Comparison of ENCODE assay signal across 8 cellular contexts in the genomic region with DNA sequence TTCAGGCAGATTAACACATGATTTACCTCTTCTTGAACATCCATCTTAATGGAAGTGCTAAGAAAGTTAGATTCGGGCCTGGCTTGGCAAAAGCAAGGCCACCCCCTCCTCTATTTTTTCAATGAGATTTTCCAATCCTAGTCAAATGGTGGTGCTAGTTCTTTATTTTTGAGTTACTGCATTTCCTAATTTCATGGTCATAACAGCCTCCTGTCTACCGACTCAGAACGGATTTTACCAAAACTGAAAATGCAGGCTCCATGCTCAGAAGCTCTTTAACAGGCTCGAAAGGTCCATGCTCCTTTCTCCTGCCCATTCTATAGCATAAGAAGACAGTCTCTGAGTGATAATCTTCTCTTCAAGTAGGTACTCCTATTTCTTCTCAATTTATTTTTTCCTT.
DNase-seq lines count a peak whose midpoint lies in the region; ATAC-seq and TF ChIP-seq lines count a peak whose summit lies in the region.

No MANE protein-coding gene starts in this region.

- ATAC-seq in left lung (peak; percentile 74), HG02884 (IDR thresholded peaks at IDR 0.05; ENCODE audit: unreplicated experiment) (no peak)

- H3K27me3 ChIP-seq in left lung (no peaks in the 10 kb centered on the region), vagina (no peaks in the 10 kb centered on the region)

- TF ChIP-seq CTCF in left lung (IDR thresholded peaks at IDR 0.05) (no peak), vagina (IDR thresholded peaks at IDR 0.05) (peak in 1 of 3 experiments; percentile 43)

- H3K9me3 ChIP-seq in left lung (no peaks in the 10 kb centered on the region), vagina (no peaks in the 10 kb centered on the region)

- H3K36me3 ChIP-seq in left lung (no peaks in the 10 kb centered on the region), vagina (no peaks in the 10 kb centered on the region)

- H3K27ac ChIP-seq in left lung (peak overlapping the region; percentile 65 to 81), vagina (peak overlapping the region; percentile 79)

- TF ChIP-seq POLR2A in vagina (IDR thresholded peaks at IDR 0.05) = peak in 1 of 2 donors; percentile 31

- peaks cover 36% of the 10 kb centered on the region for H3K4me1 Mint-ChIP-seq in activated naive CD4-positive, alpha-beta T cell treated with anti-CD3 and anti-CD28 coated beads, Interleukin-2, amount 50 U/mL, for 24 hours
- peaks cover 30% of the 10 kb centered on the region for H3K4me1 Mint-ChIP-seq in activated T-helper 1 cell treated with anti-CD3 and anti-CD28 coated beads, Interleukin-12 subunit alpha, Interleukin-12 subunit beta, Interleukin-2, Interleukin-4 antibody, amounts not matched to agents 30 ng/mL and 10 ng/mL and 1 ng/mL, durations not matched to agents 14 hours and 24 hours and 36 hours (ENCODE audit: low read depth)

- peak overlapping the region; percentile 87 for H3K27ac Mint-ChIP-seq in activated naive CD4-positive, alpha-beta T cell treated with anti-CD3 and anti-CD28 coated beads, Interleukin-2, amount 50 U/mL, for 24 hours
- H3K27ac Mint-ChIP-seq in activated T-helper 1 cell treated with anti-CD3 and anti-CD28 coated beads, Interleukin-12 subunit alpha, Interleukin-12 subunit beta, Interleukin-2, Interleukin-4 antibody, amounts not matched to agents 30 ng/mL and 10 ng/mL and 1 ng/mL, durations not matched to agents 14 hours and 24 hours and 36 hours = peak overlapping the region; percentile 64

- H3K4me3 ChIP-seq in left lung (peak overlapping the region in 1 of 2 donors; percentile 13), vagina (peak overlapping the region; percentile 32 to 45)

- no peaks in the 10 kb centered on the region for H3K27me3 Mint-ChIP-seq in activated naive CD4-positive, alpha-beta T cell treated with anti-CD3 and anti-CD28 coated beads, Interleukin-2, amount 50 U/mL, for 24 hours
- peaks cover 10% of the 10 kb centered on the region for H3K27me3 Mint-ChIP-seq in activated T-helper 1 cell treated with anti-CD3 and anti-CD28 coated beads, Interleukin-12 subunit alpha, Interleukin-12 subunit beta, Interleukin-2, Interleukin-4 antibody, amounts not matched to agents 30 ng/mL and 10 ng/mL and 1 ng/mL, durations not matched to agents 14 hours and 24 hours and 36 hours (ENCODE audit: insufficient read depth)

- H3K4me1 ChIP-seq in left lung (no peaks in the 10 kb centered on the region), vagina (peaks cover 14% of the 10 kb centered on the region)

- DNase-seq in activated naive CD4-positive, alpha-beta T cell treated with Interleukin-2 at 50 U/mL for 16 hours = no peak
- DNase-seq in activated T-helper 1 cell treated with anti-CD3 and anti-CD28 coated beads, Interleukin-12 subunit alpha, Interleukin-12 subunit beta, Interleukin-2, Interleukin-4 antibody, amounts not matched to agents 30 ng/mL and 10 ng/mL and 1 ng/mL, durations not matched to agents 14 hours and 24 hours and 36 hours (ENCODE audit: low spot score) = no peak
- DNase-seq in left lung (no peak), vagina (ENCODE audit: extremely low spot score in 2 of 2) (no peak)
- no peak for DNase-seq in activated effector memory CD4-positive, alpha-beta T cell treated with Interleukin-2 at 50 U/mL for 16 hours
- no peak for DNase-seq in effector CD8-positive, alpha-beta T cell (lab: John Stamatoyannopoulos, UW)

- H3K9me3 Mint-ChIP-seq in activated naive CD4-positive, alpha-beta T cell treated with anti-CD3 and anti-CD28 coated beads, Interleukin-2, amount 50 U/mL, for 24 hours = no peaks in the 10 kb centered on the region
- H3K9me3 Mint-ChIP-seq in activated T-helper 1 cell treated with anti-CD3 and anti-CD28 coated beads, Interleukin-12 subunit alpha, Interleukin-12 subunit beta, Interleukin-2, Interleukin-4 antibody, amounts not matched to agents 30 ng/mL and 10 ng/mL and 1 ng/mL, durations not matched to agents 14 hours and 24 hours and 36 hours = peaks cover 6% of the 10 kb centered on the region

- no peaks in the 10 kb centered on the region for H3K36me3 Mint-ChIP-seq in activated naive CD4-positive, alpha-beta T cell treated with anti-CD3 and anti-CD28 coated beads, Interleukin-2, amount 50 U/mL, for 24 hours
- H3K36me3 Mint-ChIP-seq in activated T-helper 1 cell treated with anti-CD3 and anti-CD28 coated beads, Interleukin-12 subunit alpha, Interleukin-12 subunit beta, Interleukin-2, Interleukin-4 antibody, amounts not matched to agents 30 ng/mL and 10 ng/mL and 1 ng/mL, durations not matched to agents 14 hours and 24 hours and 36 hours (ENCODE audit: low read depth) = peaks cover 4% of the 10 kb centered on the region

- H3K4me3 Mint-ChIP-seq in activated naive CD4-positive, alpha-beta T cell treated with anti-CD3 and anti-CD28 coated beads, Interleukin-2, amount 50 U/mL, for 24 hours = peak overlapping the region; percentile 87
- H3K4me3 Mint-ChIP-seq in activated T-helper 1 cell treated with anti-CD3 and anti-CD28 coated beads, Interleukin-12 subunit alpha, Interleukin-12 subunit beta, Interleukin-2, Interleukin-4 antibody, amounts not matched to agents 30 ng/mL and 10 ng/mL and 1 ng/mL, durations not matched to agents 14 hours and 24 hours and 36 hours = peak overlapping the region; percentile 78

- intact Hi-C loops in activated T-helper 1 cell treated with anti-CD3 and anti-CD28 coated beads, Interleukin-12 subunit alpha, Interleukin-12 subunit beta, Interleukin-2, Interleukin-4 antibody, amounts not matched to agents 30 ng/mL and 10 ng/mL and 1 ng/mL, durations not matched to agents 14 hours and 24 hours and 36 hours (cut with micrococcal nuclease) = loop anchor here (1.0 kb wide), 2 partner anchors 434 to 578 kb away; no protein-coding TSS in a partner anchor
- intact Hi-C loops in left lung (cut with DNase I) (no loop called here), vagina (cut with DNase I) (loop anchor here (5.0 kb wide), 3 partner anchors 72 to 1848 kb away; no protein-coding TSS in a partner anchor)

Comparison
In these comparisons a context has a peak if more than half of its experiments do, and no peak if none do; other contexts are left out.
1. intact Hi-C loops: an anchor here in activated T-helper 1 cell treated with anti-CD3 and anti-CD28 coated beads, Interleukin-12 subunit alpha, Interleukin-12 subunit beta, Interleukin-2, Interleukin-4 antibody, amounts not matched to agents 30 ng/mL and 10 ng/mL and 1 ng/mL, durations not matched to agents 14 hours and 24 hours and 36 hours (1.0 kb wide) and vagina (5.0 kb wide); none called in left lung.